11 cellular contexts compared by ENCODE assay signal in the genomic region with DNA sequence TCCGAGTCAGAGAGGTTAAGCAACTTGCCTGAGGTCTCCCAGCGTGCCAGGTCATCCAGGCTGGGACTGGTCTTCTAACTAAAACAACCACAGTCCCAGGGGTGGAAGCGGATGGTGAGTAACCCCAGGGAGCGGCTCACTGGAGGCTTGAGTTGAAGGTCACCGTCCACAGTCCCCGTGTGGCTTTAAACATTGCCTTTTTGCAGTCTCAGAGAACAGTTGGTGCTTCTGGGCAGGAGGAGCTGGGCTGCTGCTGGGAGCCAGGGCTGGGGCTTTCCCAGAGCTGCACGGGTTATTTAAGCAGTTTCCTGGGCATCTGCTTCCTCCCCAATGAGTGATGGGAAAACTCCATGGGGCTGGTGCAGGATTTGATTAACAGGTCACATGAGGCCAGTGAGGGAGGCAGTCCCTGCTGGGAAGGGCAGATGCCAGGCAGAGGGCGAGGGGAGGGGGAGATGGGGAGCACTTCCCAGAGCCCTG.
DNase-seq lines count a peak whose midpoint lies in the region; ATAC-seq lines count a peak whose summit lies in the region.
"Had no signal": no experiment of that assay in that cellular context is flagged by ENCODE, and none has a peak within 500 bp of the region (broad histone marks: within the 10 kb centered on the region; RNA-seq: fewer than 3 reads in every experiment).

No MANE protein-coding gene starts in this region.

- H3K9me3 ChIP-seq in mucosa of rectum (ENCODE audit: control insufficient read depth in 2 of 2, low read length in 2 of 2) = no peaks in the 10 kb centered on the region

- H3K27ac ChIP-seq in epithelial cell of prostate = peak overlapping the region; percentile 36
- peak overlapping the region; percentile 50 to 52 for H3K27ac ChIP-seq in mucosa of rectum (ENCODE audit: low read depth in 2 of 2, low read length in 2 of 2)

- H3K4me3 ChIP-seq in mucosa of rectum (ENCODE audit: low read length in 2 of 2) = no peak overlapping the region

- peak overlapping the region; percentile 5 to 14 for H3K9ac ChIP-seq in mucosa of rectum (ENCODE audit: low read depth in 1 of 2, low read length in 2 of 2)

- H3K27me3 ChIP-seq in mucosa of rectum (ENCODE audit: control insufficient read depth in 2 of 2, insufficient read depth in 2 of 2, low read length in 2 of 2) = no peaks in the 10 kb centered on the region

- no peak for ATAC-seq in HG03159 (IDR thresholded peaks at IDR 0.05; ENCODE audit: unreplicated experiment)

- peaks cover 0 to 5% of the 10 kb centered on the region in 2 donors for H3K36me3 ChIP-seq in mucosa of rectum (ENCODE audit: control insufficient read depth in 2 of 2, insufficient read depth in 2 of 2, low read length in 2 of 2)

- peak; percentile 91 for DNase-seq in COLO668 (lab: John Stamatoyannopoulos, UW; ENCODE audit: unreplicated experiment)
- peak; percentile 25 for DNase-seq in NCI-H446 treated with DMSO at 0.1 percent for 48 hours (lab: John Stamatoyannopoulos, UW)
- DNase-seq in epithelial cell of prostate (ENCODE audit: low read depth, low spot score) = no peak
- no peak for DNase-seq in HuH-7.5 (ENCODE audit: low spot score)
- no peak for DNase-seq in HuH-7 (ENCODE audit: low spot score)
- DNase-seq in HUDEP-2 (lab: John Stamatoyannopoulos, UW; ENCODE audit: unreplicated experiment in 76 of 76) = no peak
- DNase-seq: activated gamma-delta T cell; nephron progenitor cell; NK-92 treated with Interleukin-12 subunit alpha and Interleukin-12 subunit beta, amount 100 ng/mL, for 24 hours had no signal

- H3K4me1 ChIP-seq in mucosa of rectum (ENCODE audit: control insufficient read depth in 2 of 2, insufficient read depth in 2 of 2, low read length in 2 of 2) = peaks cover 13 to 17% of the 10 kb centered on the region in 2 donors

Comparison
In these comparisons a context has a peak if more than half of its experiments do, and no peak if none do; other contexts are left out.
1. DNase-seq: peak in COLO668 (single experiment) and NCI-H446 treated with DMSO at 0.1 percent for 48 hours (single experiment); none in epithelial cell of prostate (single experiment), HuH-7.5 (single experiment), HuH-7 (single experiment) and HUDEP-2 (0 of 76).